Comparison of ENCODE assay signal across 1 cellular context in the genomic region with DNA sequence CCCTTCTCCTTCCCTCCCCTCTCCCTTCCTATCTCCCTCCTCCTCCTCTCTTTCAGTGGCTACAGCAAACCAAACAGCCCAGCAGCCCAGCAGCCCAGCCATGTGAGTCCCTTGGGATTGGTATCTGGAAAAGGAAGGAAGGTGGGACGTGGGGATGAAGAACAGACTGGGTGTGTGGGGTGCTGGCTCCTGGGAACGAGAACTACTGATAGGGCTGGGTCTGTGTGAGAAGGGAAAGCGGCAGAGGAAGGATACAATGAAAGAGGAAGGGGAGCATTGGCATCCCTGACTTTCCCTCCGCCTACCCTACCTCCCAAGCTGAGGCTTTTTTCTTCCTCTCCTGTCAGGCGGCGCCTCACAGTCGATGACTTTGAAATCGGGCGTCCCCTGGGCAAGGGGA.
TF ChIP-seq lines count a peak whose summit lies in the region.

No MANE protein-coding gene starts in this region.

TF ChIP-seq in GM23338, 12 proteins besides CTCF, POLR2A, EP300 and RAD21:
- TF ChIP-seq STAT1 (IDR thresholded peaks at IDR 0.05; ENCODE audit: unreplicated experiment) (no peak), EZH2 (IDR thresholded peaks at IDR 0.05; ENCODE audit: low read depth, unreplicated experiment) (no peak), NANOG (IDR thresholded peaks at IDR 0.05; ENCODE audit: borderline replicate concordance) (no peak), JUNB (IDR thresholded peaks at IDR 0.05; ENCODE audit: unreplicated experiment) (no peak), EZH2phosphoT487 (IDR thresholded peaks at IDR 0.05; ENCODE audit: unreplicated experiment) (no peak), POLR2AphosphoS5 (IDR thresholded peaks at IDR 0.05; ENCODE audit: low read depth) (no peak), ZNF331 (CRISPR knock-in tag; IDR thresholded peaks at IDR 0.05; ENCODE audit: low read depth) (no peak), ZNF114 (CRISPR knock-in tag; IDR thresholded peaks at IDR 0.05) (no peak), CREB1 (CRISPR knock-in tag; IDR thresholded peaks at IDR 0.05; ENCODE audit: low read depth) (no peak)
- TF ChIP-seq, protein P1, sequence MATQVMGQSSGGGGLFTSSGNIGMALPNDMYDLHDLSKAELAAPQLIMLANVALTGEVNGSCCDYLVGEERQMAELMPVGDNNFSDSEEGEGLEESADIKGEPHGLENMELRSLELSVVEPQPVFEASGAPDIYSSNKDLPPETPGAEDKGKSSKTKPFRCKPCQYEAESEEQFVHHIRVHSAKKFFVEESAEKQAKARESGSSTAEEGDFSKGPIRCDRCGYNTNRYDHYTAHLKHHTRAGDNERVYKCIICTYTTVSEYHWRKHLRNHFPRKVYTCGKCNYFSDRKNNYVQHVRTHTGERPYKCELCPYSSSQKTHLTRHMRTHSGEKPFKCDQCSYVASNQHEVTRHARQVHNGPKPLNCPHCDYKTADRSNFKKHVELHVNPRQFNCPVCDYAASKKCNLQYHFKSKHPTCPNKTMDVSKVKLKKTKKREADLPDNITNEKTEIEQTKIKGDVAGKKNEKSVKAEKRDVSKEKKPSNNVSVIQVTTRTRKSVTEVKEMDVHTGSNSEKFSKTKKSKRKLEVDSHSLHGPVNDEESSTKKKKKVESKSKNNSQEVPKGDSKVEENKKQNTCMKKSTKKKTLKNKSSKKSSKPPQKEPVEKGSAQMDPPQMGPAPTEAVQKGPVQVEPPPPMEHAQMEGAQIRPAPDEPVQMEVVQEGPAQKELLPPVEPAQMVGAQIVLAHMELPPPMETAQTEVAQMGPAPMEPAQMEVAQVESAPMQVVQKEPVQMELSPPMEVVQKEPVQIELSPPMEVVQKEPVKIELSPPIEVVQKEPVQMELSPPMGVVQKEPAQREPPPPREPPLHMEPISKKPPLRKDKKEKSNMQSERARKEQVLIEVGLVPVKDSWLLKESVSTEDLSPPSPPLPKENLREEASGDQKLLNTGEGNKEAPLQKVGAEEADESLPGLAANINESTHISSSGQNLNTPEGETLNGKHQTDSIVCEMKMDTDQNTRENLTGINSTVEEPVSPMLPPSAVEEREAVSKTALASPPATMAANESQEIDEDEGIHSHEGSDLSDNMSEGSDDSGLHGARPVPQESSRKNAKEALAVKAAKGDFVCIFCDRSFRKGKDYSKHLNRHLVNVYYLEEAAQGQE (IDR thresholded peaks at IDR 0.05; ENCODE audit: unreplicated experiment) = no peak
- TF ChIP-seq, protein P2, sequence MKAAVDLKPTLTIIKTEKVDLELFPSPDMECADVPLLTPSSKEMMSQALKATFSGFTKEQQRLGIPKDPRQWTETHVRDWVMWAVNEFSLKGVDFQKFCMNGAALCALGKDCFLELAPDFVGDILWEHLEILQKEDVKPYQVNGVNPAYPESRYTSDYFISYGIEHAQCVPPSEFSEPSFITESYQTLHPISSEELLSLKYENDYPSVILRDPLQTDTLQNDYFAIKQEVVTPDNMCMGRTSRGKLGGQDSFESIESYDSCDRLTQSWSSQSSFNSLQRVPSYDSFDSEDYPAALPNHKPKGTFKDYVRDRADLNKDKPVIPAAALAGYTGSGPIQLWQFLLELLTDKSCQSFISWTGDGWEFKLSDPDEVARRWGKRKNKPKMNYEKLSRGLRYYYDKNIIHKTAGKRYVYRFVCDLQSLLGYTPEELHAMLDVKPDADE (IDR thresholded peaks at IDR 0.05) = no peak
- TF ChIP-seq, protein P3, sequence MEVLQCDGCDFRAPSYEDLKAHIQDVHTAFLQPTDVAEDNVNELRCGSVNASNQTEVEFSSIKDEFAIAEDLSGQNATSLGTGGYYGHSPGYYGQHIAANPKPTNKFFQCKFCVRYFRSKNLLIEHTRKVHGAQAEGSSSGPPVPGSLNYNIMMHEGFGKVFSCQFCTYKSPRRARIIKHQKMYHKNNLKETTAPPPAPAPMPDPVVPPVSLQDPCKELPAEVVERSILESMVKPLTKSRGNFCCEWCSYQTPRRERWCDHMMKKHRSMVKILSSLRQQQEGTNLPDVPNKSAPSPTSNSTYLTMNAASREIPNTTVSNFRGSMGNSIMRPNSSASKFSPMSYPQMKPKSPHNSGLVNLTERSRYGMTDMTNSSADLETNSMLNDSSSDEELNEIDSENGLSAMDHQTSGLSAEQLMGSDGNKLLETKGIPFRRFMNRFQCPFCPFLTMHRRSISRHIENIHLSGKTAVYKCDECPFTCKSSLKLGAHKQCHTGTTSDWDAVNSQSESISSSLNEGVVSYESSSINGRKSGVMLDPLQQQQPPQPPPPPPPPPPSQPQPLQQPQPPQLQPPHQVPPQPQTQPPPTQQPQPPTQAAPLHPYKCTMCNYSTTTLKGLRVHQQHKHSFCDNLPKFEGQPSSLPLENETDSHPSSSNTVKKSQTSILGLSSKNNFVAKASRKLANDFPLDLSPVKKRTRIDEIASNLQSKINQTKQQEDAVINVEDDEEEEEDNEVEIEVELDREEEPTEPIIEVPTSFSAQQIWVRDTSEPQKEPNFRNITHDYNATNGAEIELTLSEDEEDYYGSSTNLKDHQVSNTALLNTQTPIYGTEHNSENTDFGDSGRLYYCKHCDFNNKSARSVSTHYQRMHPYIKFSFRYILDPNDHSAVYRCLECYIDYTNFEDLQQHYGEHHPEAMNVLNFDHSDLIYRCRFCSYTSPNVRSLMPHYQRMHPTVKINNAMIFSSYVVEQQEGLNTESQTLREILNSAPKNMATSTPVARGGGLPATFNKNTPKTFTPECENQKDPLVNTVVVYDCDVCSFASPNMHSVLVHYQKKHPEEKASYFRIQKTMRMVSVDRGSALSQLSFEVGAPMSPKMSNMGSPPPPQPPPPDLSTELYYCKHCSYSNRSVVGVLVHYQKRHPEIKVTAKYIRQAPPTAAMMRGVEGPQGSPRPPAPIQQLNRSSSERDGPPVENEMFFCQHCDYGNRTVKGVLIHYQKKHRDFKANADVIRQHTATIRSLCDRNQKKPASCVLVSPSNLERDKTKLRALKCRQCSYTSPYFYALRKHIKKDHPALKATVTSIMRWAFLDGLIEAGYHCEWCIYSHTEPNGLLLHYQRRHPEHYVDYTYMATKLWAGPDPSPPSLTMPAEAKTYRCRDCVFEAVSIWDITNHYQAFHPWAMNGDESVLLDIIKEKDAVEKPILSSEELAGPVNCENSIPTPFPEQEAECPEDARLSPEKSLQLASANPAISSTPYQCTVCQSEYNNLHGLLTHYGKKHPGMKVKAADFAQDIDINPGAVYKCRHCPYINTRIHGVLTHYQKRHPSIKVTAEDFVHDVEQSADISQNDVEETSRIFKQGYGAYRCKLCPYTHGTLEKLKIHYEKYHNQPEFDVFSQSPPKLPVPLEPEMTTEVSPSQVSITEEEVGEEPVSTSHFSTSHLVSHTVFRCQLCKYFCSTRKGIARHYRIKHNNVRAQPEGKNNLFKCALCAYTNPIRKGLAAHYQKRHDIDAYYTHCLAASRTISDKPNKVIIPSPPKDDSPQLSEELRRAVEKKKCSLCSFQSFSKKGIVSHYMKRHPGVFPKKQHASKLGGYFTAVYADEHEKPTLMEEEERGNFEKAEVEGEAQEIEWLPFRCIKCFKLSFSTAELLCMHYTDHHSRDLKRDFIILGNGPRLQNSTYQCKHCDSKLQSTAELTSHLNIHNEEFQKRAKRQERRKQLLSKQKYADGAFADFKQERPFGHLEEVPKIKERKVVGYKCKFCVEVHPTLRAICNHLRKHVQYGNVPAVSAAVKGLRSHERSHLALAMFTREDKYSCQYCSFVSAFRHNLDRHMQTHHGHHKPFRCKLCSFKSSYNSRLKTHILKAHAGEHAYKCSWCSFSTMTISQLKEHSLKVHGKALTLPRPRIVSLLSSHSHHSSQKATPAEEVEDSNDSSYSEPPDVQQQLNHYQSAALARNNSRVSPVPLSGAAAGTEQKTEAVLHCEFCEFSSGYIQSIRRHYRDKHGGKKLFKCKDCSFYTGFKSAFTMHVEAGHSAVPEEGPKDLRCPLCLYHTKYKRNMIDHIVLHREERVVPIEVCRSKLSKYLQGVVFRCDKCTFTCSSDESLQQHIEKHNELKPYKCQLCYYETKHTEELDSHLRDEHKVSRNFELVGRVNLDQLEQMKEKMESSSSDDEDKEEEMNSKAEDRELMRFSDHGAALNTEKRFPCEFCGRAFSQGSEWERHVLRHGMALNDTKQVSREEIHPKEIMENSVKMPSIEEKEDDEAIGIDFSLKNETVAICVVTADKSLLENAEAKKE (CRISPR knock-in tag; IDR thresholded peaks at IDR 0.05) = no peak
